ENCODE assay signal across 2 cellular contexts in genomic region chr19:18198374-18198773, GRCh38.
TF ChIP-seq lines count a peak whose summit lies in the region.

No MANE protein-coding gene starts in this region.

TF ChIP-seq in SK-N-SH, 30 proteins besides CTCF, POLR2A, EP300 and RAD21 (continued from another document):
- TF ChIP-seq GATA2 (CRISPR knock-in tag; IDR thresholded peaks at IDR 0.05) (no peak), RCOR1 (IDR thresholded peaks at IDR 0.05; ENCODE audit: low read length) (no peak), MAX (IDR thresholded peaks at IDR 0.05; ENCODE audit: low read depth) (no peak), REST (IDR thresholded peaks at IDR 0.05; ENCODE audit: low read depth, low read length) (no peak), TAF1 (IDR thresholded peaks at IDR 0.05; ENCODE audit: borderline replicate concordance, low read depth, low read length) (no peak), IRF3 (IDR thresholded peaks at IDR 0.05; ENCODE audit: low read depth, low read length) (no peak), ZBTB33 (IDR thresholded peaks at IDR 0.05; ENCODE audit: borderline replicate concordance, low read depth) (no peak)

TF ChIP-seq in HEK293, 187 proteins besides CTCF, POLR2A, EP300 and RAD21 (continued from another document):
- TF ChIP-seq ZFP3 (tag by site-specific recombination; IDR thresholded peaks at IDR 0.05; ENCODE audit: low read depth) = peak; percentile 90
